ENCODE assay signal across 24 cellular contexts in genomic region chr9:38649731-38650363, GRCh38. TPM values are rescaled to one million over a fixed set of nuclear protein-coding genes. Genes with fewer than 3 reads are reported as not detected.
"Had no signal": no experiment of that assay in that cellular context is flagged by ENCODE, and none has a peak within 500 bp of the region (broad histone marks: within the 10 kb centered on the region; RNA-seq: fewer than 3 reads in every experiment).

No MANE protein-coding gene starts in this region.

- H3K9me3 ChIP-seq: gastroesophageal sphincter, left lung, ovary, prostate gland, transverse colon had no signal

- H3K4me3 ChIP-seq: gastroesophageal sphincter, left lung, ovary, prostate gland, transverse colon had no signal

- H3K36me3 ChIP-seq: gastroesophageal sphincter, left lung, ovary, prostate gland, transverse colon had no signal

- ATAC-seq: activated CD4-positive, alpha-beta T cell treated with anti-CD3 and anti-CD28 coated beads for 36 hours; activated CD8-positive, alpha-beta memory T cell treated with anti-CD3 and anti-CD28 coated beads, Interleukin-2, amount 10 ng/mL, durations not matched to agents 7 days and 5 days; activated CD8-positive, alpha-beta T cell treated with anti-CD3 and anti-CD28 coated beads, Interleukin-2, amount 10 ng/mL, durations not matched to agents 7 days and 5 days; activated naive CD8-positive, alpha-beta T cell treated with anti-CD3 and anti-CD28 coated beads, Interleukin-2, amount 50 U/mL, for 24 hours; gastroesophageal sphincter; left lung had no signal

- H3K4me1 ChIP-seq: gastroesophageal sphincter, left lung, prostate gland had no signal

- H3K27me3 ChIP-seq: gastroesophageal sphincter, ovary, transverse colon had no signal

- H3K27ac Mint-ChIP-seq: activated B cell treated with CpG ODN at 0.5 μM for 24 hours; activated CD4-positive, alpha-beta T cell treated with anti-CD3 and anti-CD28 coated beads for 36 hours; activated CD8-positive, alpha-beta memory T cell treated with anti-CD3 and anti-CD28 coated beads, Interleukin-2, amount 10 ng/mL, durations not matched to agents 7 days and 5 days; activated CD8-positive, alpha-beta T cell treated with anti-CD3 and anti-CD28 coated beads, Interleukin-2, amount 10 ng/mL, durations not matched to agents 7 days and 5 days; activated naive CD4-positive, alpha-beta T cell treated with anti-CD3 and anti-CD28 coated beads, Interleukin-2, amount 50 U/mL, for 24 hours; activated naive CD8-positive, alpha-beta T cell treated with anti-CD3 and anti-CD28 coated beads, Interleukin-2, amount 50 U/mL, for 24 hours; activated T-helper 2 cell treated with anti-CD3 and anti-CD28 coated beads, Interferon-gamma antibody, Interleukin-2, Interleukin-4, amounts not matched to agents 10 μg/mL and 5 μg/mL and 100 μg/mL, durations not matched to agents 14 hours and 24 hours and 36 hours; nephron; T-helper 2 cell treated with Interferon-gamma antibody and Interleukin-4, amounts not matched to agents 5 μg/mL and 100 μg/mL, for 36 hours had no signal

- H3K4me1 Mint-ChIP-seq: activated B cell treated with CpG ODN at 0.5 μM for 24 hours; activated CD8-positive, alpha-beta memory T cell treated with anti-CD3 and anti-CD28 coated beads, Interleukin-2, amount 10 ng/mL, durations not matched to agents 7 days and 5 days; activated naive CD4-positive, alpha-beta T cell treated with anti-CD3 and anti-CD28 coated beads, Interleukin-2, amount 50 U/mL, for 24 hours; activated naive CD8-positive, alpha-beta T cell treated with anti-CD3 and anti-CD28 coated beads, Interleukin-2, amount 50 U/mL, for 24 hours; central memory CD8-positive, alpha-beta T cell; nephron had no signal

- H3K27ac ChIP-seq: epithelial cell of prostate, gastroesophageal sphincter, left lung, ovary, prostate gland, transverse colon had no signal

- H3K36me3 Mint-ChIP-seq: activated CD8-positive, alpha-beta memory T cell treated with anti-CD3 and anti-CD28 coated beads, Interleukin-2, amount 10 ng/mL, durations not matched to agents 7 days and 5 days; activated naive CD4-positive, alpha-beta T cell treated with anti-CD3 and anti-CD28 coated beads, Interleukin-2, amount 50 U/mL, for 24 hours had no signal

- DNase-seq: activated B cell treated with CpG ODN at 0.5 μM for 24 hours; activated CD4-positive, alpha-beta T cell treated with anti-CD3 and anti-CD28 coated beads for 36 hours; activated CD8-positive, alpha-beta memory T cell treated with anti-CD3 and anti-CD28 coated beads, Interleukin-2, amount 10 ng/mL, durations not matched to agents 7 days and 5 days; activated CD8-positive, alpha-beta T cell treated with anti-CD3 and anti-CD28 coated beads, Interleukin-2, amount 10 ng/mL, durations not matched to agents 7 days and 5 days; activated naive CD8-positive, alpha-beta T cell treated with anti-CD3 and anti-CD28 coated beads, Interleukin-2, amount 50 U/mL, for 24 hours; activated T-cell treated with anti-CD3 and anti-CD28 coated beads, Interleukin-2, amount 50 U/mL, for 48 hours; amygdala; effector CD8-positive, alpha-beta T cell; left lung; mammary epithelial cell; ovary; stimulated activated CD4-positive, alpha-beta T cell treated with anti-CD3 and anti-CD28 coated beads, Interleukin-15, amount 100 ng/mL, for 24 hours; stimulated activated naive CD4-positive, alpha-beta T cell; T-helper 1 cell; transverse colon had no signal

- H3K4me3 Mint-ChIP-seq: activated B cell treated with CpG ODN at 0.5 μM for 24 hours; activated CD4-positive, alpha-beta T cell treated with anti-CD3 and anti-CD28 coated beads for 36 hours; activated CD8-positive, alpha-beta memory T cell treated with anti-CD3 and anti-CD28 coated beads, Interleukin-2, amount 10 ng/mL, durations not matched to agents 7 days and 5 days; activated CD8-positive, alpha-beta T cell treated with anti-CD3 and anti-CD28 coated beads, Interleukin-2, amount 10 ng/mL, durations not matched to agents 7 days and 5 days; activated naive CD4-positive, alpha-beta T cell treated with anti-CD3 and anti-CD28 coated beads, Interleukin-2, amount 50 U/mL, for 24 hours; activated naive CD8-positive, alpha-beta T cell treated with anti-CD3 and anti-CD28 coated beads, Interleukin-2, amount 50 U/mL, for 24 hours; central memory CD8-positive, alpha-beta T cell; nephron; T-helper 2 cell treated with Interferon-gamma antibody and Interleukin-4, amounts not matched to agents 5 μg/mL and 100 μg/mL, for 36 hours had no signal

- H3K27me3 Mint-ChIP-seq: activated B cell treated with CpG ODN at 0.5 μM for 24 hours; activated CD8-positive, alpha-beta memory T cell treated with anti-CD3 and anti-CD28 coated beads, Interleukin-2, amount 10 ng/mL, durations not matched to agents 7 days and 5 days; activated naive CD8-positive, alpha-beta T cell treated with anti-CD3 and anti-CD28 coated beads, Interleukin-2, amount 50 U/mL, for 24 hours had no signal

- H3K9me3 Mint-ChIP-seq: activated B cell treated with CpG ODN at 0.5 μM for 24 hours; activated naive CD4-positive, alpha-beta T cell treated with anti-CD3 and anti-CD28 coated beads, Interleukin-2, amount 50 U/mL, for 24 hours; activated naive CD8-positive, alpha-beta T cell treated with anti-CD3 and anti-CD28 coated beads, Interleukin-2, amount 50 U/mL, for 24 hours; activated T-helper 2 cell treated with anti-CD3 and anti-CD28 coated beads, Interferon-gamma antibody, Interleukin-2, Interleukin-4, amounts not matched to agents 10 μg/mL and 5 μg/mL and 100 μg/mL, durations not matched to agents 14 hours and 24 hours and 36 hours; central memory CD8-positive, alpha-beta T cell; T-helper 2 cell treated with Interferon-gamma antibody and Interleukin-4, amounts not matched to agents 5 μg/mL and 100 μg/mL, for 36 hours had no signal

RNA-seq across cellular contexts. Expression of gene ANKRD18A, which starts 29.5 kb away (rescaled TPM):
- total RNA-seq: activated B cell treated with CpG ODN at 0.5 μM for 24 hours, dermis microvascular lymphatic vessel endothelial cell had no signal
